Comparison of ENCODE assay signal across 8 cellular contexts in genomic region chr1:9413143-9413876, GRCh38.
DNase-seq lines count a peak whose midpoint lies in the region; ATAC-seq and TF ChIP-seq lines count a peak whose summit lies in the region.

No MANE protein-coding gene starts in this region.

- H3K36me3 ChIP-seq in skeletal muscle satellite cell (ENCODE audit: insufficient read depth, low read length) (no peaks in the 10 kb centered on the region), A673 (ENCODE audit: insufficient read depth, low read length, poor library complexity, severe bottlenecking) (no peaks in the 10 kb centered on the region)

- in situ Hi-C loops in GM13977 (cut with MboI; ENCODE audit: low pct_unique_long_range_greater_than_20kb, low sequenced_read_pairs, unreplicated experiment) = no loop called here

- H3K27ac ChIP-seq in A673 (ENCODE audit: low read depth, low read length, poor library complexity, severe bottlenecking) = no peak overlapping the region

- H3K36me3 Mint-ChIP-seq in glutamatergic neuron (ENCODE audit: unreplicated experiment) = no peaks in the 10 kb centered on the region

- H3K9me3 ChIP-seq in skeletal muscle satellite cell (replicated peaks; ENCODE audit: low read length) (no peaks in the 10 kb centered on the region), A673 (ENCODE audit: low read depth, low read length, poor library complexity, severe bottlenecking) (no peaks in the 10 kb centered on the region)

- H3K27ac Mint-ChIP-seq in glutamatergic neuron (ENCODE audit: unreplicated experiment) = peak overlapping the region; percentile 38

- H3K9me3 Mint-ChIP-seq in glutamatergic neuron (ENCODE audit: unreplicated experiment) = peaks cover 3% of the 10 kb centered on the region

- DNase-seq in GM13977 (ENCODE audit: low spot score) (peak; percentile 88), NCI-H2227 treated with DMSO at 0.1 percent for 48 hours (lab: John Stamatoyannopoulos, UW) (peak; percentile 31), glutamatergic neuron (no peak), A673 (ENCODE audit: low spot score) (no peak), NCI-H1417 (lab: John Stamatoyannopoulos, UW) (no peak)
- peak; percentile 81 to 82 for DNase-seq in activated T-cell treated with anti-CD3 and anti-CD28 coated beads, Interleukin-2, amount 50 U/mL, for 48 hours

- H3K4me3 ChIP-seq in skeletal muscle satellite cell (ENCODE audit: low read length) (no peak overlapping the region), A673 (ENCODE audit: low read depth, low read length, poor library complexity, severe bottlenecking) (no peak overlapping the region)

- H3K4me1 Mint-ChIP-seq in glutamatergic neuron (ENCODE audit: low read depth, unreplicated experiment) = peaks cover 17% of the 10 kb centered on the region

- BruUV-seq in A673 (replicated peaks; lab: Mats Ljungman, UMichigan) = no TSS peak

- H3K27me3 Mint-ChIP-seq in glutamatergic neuron (ENCODE audit: unreplicated experiment) = peaks cover 7% of the 10 kb centered on the region

- H3K27me3 ChIP-seq in skeletal muscle satellite cell (ENCODE audit: control insufficient read depth, insufficient read depth, low read length) = peaks cover 2% of the 10 kb centered on the region
- H3K27me3 ChIP-seq in A673 (replicated peaks; ENCODE audit: insufficient read depth, low read depth, low read length, poor library complexity) = no peaks in the 10 kb centered on the region

- peak overlapping the region; percentile 17 for H3K9ac ChIP-seq in skeletal muscle satellite cell (ENCODE audit: low read depth, low read length)

- CTCF ChIA-PET in A673 (lab: Charles Lee) = no interaction called here

- peak; percentile 75 for ATAC-seq in HG02571 (IDR thresholded peaks at IDR 0.05; ENCODE audit: unreplicated experiment)

- peak overlapping the region; percentile 37 for H3K4me2 ChIP-seq in skeletal muscle satellite cell (ENCODE audit: low read length)

- peaks cover 16% of the 10 kb centered on the region for H3K4me1 ChIP-seq in skeletal muscle satellite cell (ENCODE audit: control insufficient read depth, insufficient read depth, low read length)
- H3K4me1 ChIP-seq in A673 (ENCODE audit: insufficient read depth, low read length, poor library complexity, severe bottlenecking) = no peaks in the 10 kb centered on the region

- POLR2A ChIA-PET in A673 (lab: Charles Lee; ENCODE audit: low non-redundant PET) = no interaction called here

- no peak overlapping the region for H3K4me3 Mint-ChIP-seq in glutamatergic neuron (ENCODE audit: unreplicated experiment)

- TF ChIP-seq CTCF in GM13977 (IDR thresholded peaks at IDR 0.05; ENCODE audit: extremely low read depth, insufficient read depth, missing control alignments) (no peak), glutamatergic neuron (IDR thresholded peaks at IDR 0.05; ENCODE audit: partially characterized antibody, unreplicated experiment) (no peak), A673 (conservative IDR thresholded peaks at IDR 0.05; ENCODE audit: low read depth, low read length) (no peak)

- intact Hi-C loops in A673 (cut with micrococcal nuclease; ENCODE audit: unreplicated experiment) = no loop called here

Comparison
In these comparisons a context has a peak if more than half of its experiments do, and no peak if none do; other contexts are left out.
1. DNase-seq: peak in GM13977 (single experiment), NCI-H2227 treated with DMSO at 0.1 percent for 48 hours (single experiment) and activated T-cell treated with anti-CD3 and anti-CD28 coated beads, Interleukin-2, amount 50 U/mL, for 48 hours (2 of 2); none in glutamatergic neuron (single experiment), A673 (single experiment) and NCI-H1417 (0 of 3).